Comparison of ENCODE assay signal across 9 cellular contexts in genomic region chr9:128073260-128073886, GRCh38. TPM values are rescaled to one million over a fixed set of nuclear protein-coding genes. Genes with fewer than 3 reads are reported as not detected.
A peak's percentile ranks its signal among the peaks of the same experiment; 100 is the strongest.
DNase-seq lines count a peak whose midpoint lies in the region; ATAC-seq and TF ChIP-seq lines count a peak whose summit lies in the region.
"Had no signal": no experiment of that assay in that cellular context is flagged by ENCODE, and none has a peak within 500 bp of the region (broad histone marks: within the 10 kb centered on the region; RNA-seq: fewer than 3 reads in every experiment).

No MANE protein-coding gene starts in this region.

- H3K27ac Mint-ChIP-seq in CD14-positive monocyte (peak overlapping the region; percentile 96 to 98 (median 97)), nephron progenitor cell (no peak overlapping the region)
- H3K27ac Mint-ChIP-seq in effector memory CD8-positive, alpha-beta T cell = peak overlapping the region in 1 of 2 donors; percentile 89

- H4K20me1 ChIP-seq in OCI-LY7 (ENCODE audit: insufficient read depth, low read length) = no peaks in the 10 kb centered on the region

- H2AFZ ChIP-seq in OCI-LY7 (ENCODE audit: low read length) = no peak overlapping the region; the same call in 1 of the 2 replicates

- H3K36me3 ChIP-seq in OCI-LY7 (ENCODE audit: insufficient read depth, low read length) (peaks cover 43% of the 10 kb centered on the region), ovary (no peaks in the 10 kb centered on the region)

- H3K4me1 Mint-ChIP-seq in CD14-positive monocyte = peaks cover 67% of the 10 kb centered on the region
- H3K4me1 Mint-ChIP-seq in effector memory CD8-positive, alpha-beta T cell (ENCODE audit: low read depth in 2 of 2) = peaks cover 46 to 51% of the 10 kb centered on the region in 2 donors
- peaks cover 46% of the 10 kb centered on the region for H3K4me1 Mint-ChIP-seq in nephron progenitor cell

- DNase-seq in CD14-positive monocyte (ENCODE audit: low spot score) (no peak), OCI-LY7 (ENCODE audit: low spot score) (no peak), ovary (no peak), nephron progenitor cell (no peak), lower leg skin (ENCODE audit: low spot score in 2 of 2) (no peak), GM10248 (ENCODE audit: extremely low spot score) (no peak)
- DNase-seq in effector memory CD8-positive, alpha-beta T cell = no peak
- no peak for DNase-seq in central memory CD4-positive, alpha-beta T cell
- DNase-seq: NCI-H187 treated with DMSO at 0.1 percent for 48 hours had no signal

- TF ChIP-seq CTCF in CD14-positive monocyte (IDR thresholded peaks at IDR 0.05) (no peak), OCI-LY7 (conservative IDR thresholded peaks at IDR 0.05; ENCODE audit: low read length) (no peak), ovary (IDR thresholded peaks at IDR 0.05) (no peak), nephron progenitor cell (IDR thresholded peaks at IDR 0.05) (no peak), lower leg skin (IDR thresholded peaks at IDR 0.05) (no peak), GM10248 (IDR thresholded peaks at IDR 0.05; ENCODE audit: control extremely low read depth, extremely low read depth, low read depth, missing control alignments) (no peak)

- TF ChIP-seq POLR2A in ovary (IDR thresholded peaks at IDR 0.05) = no peak
- no peak for TF ChIP-seq POLR2A in lower leg skin (IDR thresholded peaks at IDR 0.05)

- CTCF ChIA-PET in OCI-LY7 (lab: Charles Lee; ENCODE audit: unreplicated experiment) = no interaction called here
- CTCF ChIA-PET in GM10248 (lab: Yijun Ruan, JAX) = interaction anchor here (0.8 to 2.2 kb wide), 11 partner anchors 9 to 130 kb away, joined by 3 to 11 read pairs (median 5); no protein-coding TSS in a partner anchor

- ATAC-seq in effector memory CD8-positive, alpha-beta T cell (replicated peaks) = no peak

- H3K9me3 Mint-ChIP-seq in CD14-positive monocyte (peaks cover 0 to 2% (median 0%) of the 10 kb centered on the region in 7 donors), nephron progenitor cell (no peaks in the 10 kb centered on the region)
- no peaks in the 10 kb centered on the region for H3K9me3 Mint-ChIP-seq in effector memory CD8-positive, alpha-beta T cell

- H3K9me3 ChIP-seq in OCI-LY7 (ENCODE audit: low read length) = no peaks in the 10 kb centered on the region
- no peaks in the 10 kb centered on the region for H3K9me3 ChIP-seq in ovary

- H3K4me3 ChIP-seq in OCI-LY7 (ENCODE audit: low read depth, low read length, poor library complexity, severe bottlenecking) = peak overlapping the region; percentile 61
- no peak overlapping the region for H3K4me3 ChIP-seq in ovary
- H3K4me3 ChIP-seq in lower leg skin (ENCODE audit: low read depth, poor library complexity, severe bottlenecking) = no peak overlapping the region

- POLR2A ChIA-PET in OCI-LY7 (lab: Charles Lee) (interaction anchor here (0.7 kb wide), 2 partner anchors 47 to 101 kb away, joined by 3 to 4 read pairs; no protein-coding TSS in a partner anchor), GM10248 (lab: Yijun Ruan, JAX) (no interaction called here)

- peak overlapping the region; percentile 85 for H3K4me2 ChIP-seq in OCI-LY7 (ENCODE audit: low read length)

- H3K27me3 Mint-ChIP-seq in CD14-positive monocyte (ENCODE audit: low read depth in 3 of 3) = peaks cover 0 to 6% (median 0%) of the 10 kb centered on the region in 3 donors
- H3K27me3 Mint-ChIP-seq in effector memory CD8-positive, alpha-beta T cell = no peaks in the 10 kb centered on the region
- H3K27me3 Mint-ChIP-seq in nephron progenitor cell (ENCODE audit: low read depth, poor library complexity) = peaks cover 5% of the 10 kb centered on the region

- WGBS in ovary, 3 donors = 54 to 62% (median 57%) methylated on average over 7 of the region's 7 CpGs
- 66 to 71% methylated on average over 7 of the region's 7 CpGs for WGBS in lower leg skin, 2 donors

- H3K4me3 Mint-ChIP-seq in CD14-positive monocyte (peak overlapping the region; percentile 20 to 82), nephron progenitor cell (no peak overlapping the region)
- peak overlapping the region; percentile 46 to 51 for H3K4me3 Mint-ChIP-seq in effector memory CD8-positive, alpha-beta T cell

- H3K27ac ChIP-seq in OCI-LY7 (ENCODE audit: low read depth, low read length, poor library complexity, severe bottlenecking) = peak overlapping the region; percentile 97
- H3K27ac ChIP-seq in ovary = peak overlapping the region; percentile 47 to 71

- no peak for TF ChIP-seq EP300 in ovary (IDR thresholded peaks at IDR 0.05)

- peaks cover 11 to 13% of the 10 kb centered on the region in 2 donors for H3K36me3 Mint-ChIP-seq in CD14-positive monocyte
- H3K36me3 Mint-ChIP-seq in effector memory CD8-positive, alpha-beta T cell (ENCODE audit: insufficient read depth) = peaks cover 14% of the 10 kb centered on the region
- peaks cover 6% of the 10 kb centered on the region for H3K36me3 Mint-ChIP-seq in nephron progenitor cell (ENCODE audit: low read depth)

- H3K79me2 ChIP-seq in OCI-LY7 (ENCODE audit: insufficient read depth, low read depth, low read length) = peaks cover 96% of the 10 kb centered on the region

- H3K4me1 ChIP-seq in OCI-LY7 (ENCODE audit: insufficient read depth, low read length, poor library complexity, severe bottlenecking) (peaks cover 46% of the 10 kb centered on the region), ovary (ENCODE audit: insufficient read depth) (peaks cover 21% of the 10 kb centered on the region)

- H3K27me3 ChIP-seq in ovary = no peaks in the 10 kb centered on the region

- no TSS peak for BruUV-seq in OCI-LY7 (replicated peaks; lab: Mats Ljungman, UMichigan)

- H3K9me2 ChIP-seq in OCI-LY7 (ENCODE audit: insufficient read depth, low read length) = no peaks in the 10 kb centered on the region

- intact Hi-C loops in CD14-positive monocyte (cut with micrococcal nuclease) = loop anchor here in 1 of 2 donors (2.0 kb wide), 1 partner anchor 25 kb away; no protein-coding TSS in a partner anchor
- intact Hi-C loops in OCI-LY7 (cut with micrococcal nuclease; ENCODE audit: unreplicated experiment) = no loop called here
- intact Hi-C loops in ovary (cut with DNase I) = no loop called here
- intact Hi-C loops in lower leg skin (cut with DNase I; ENCODE audit: low total_unique reads) = no loop called here

RNA-seq across cellular contexts. Expression of gene SLC25A25, which starts 5.3 kb away (rescaled TPM):
- polyA plus RNA-seq in CD14-positive monocyte (1 to 10 TPM; 5.1 to 6.3 TPM), ovary (10 to 100 TPM; 23.4 to 28.6 TPM)
- 21.4 and 23.7 TPM in 2 replicates for total RNA-seq in OCI-LY7 (2014; rRNA removed; shearing (Covaris generic))
- total RNA-seq in OCI-LY7 (2022) (17.6 and 20.2 TPM in 2 replicates), ovary (10 to 100 TPM; 24.1 to 90.1 (median 40.0) TPM), lower leg skin (10 to 100 TPM; 26.4 to 40.3 (median 32.0) TPM)

RNA-seq across cellular contexts. Expression of gene NAIF1, which starts 6.3 kb away (rescaled TPM):
- 1 to 10 TPM; 4.6 to 5.6 TPM for polyA plus RNA-seq in CD14-positive monocyte
- total RNA-seq in OCI-LY7 (2014; rRNA removed; shearing (Covaris generic)) = 8.6 TPM in 2 replicates
- total RNA-seq in OCI-LY7 (2022) = 14.8 and 14.9 TPM in 2 replicates
- 10 to 100 TPM in 1 of 7 donors, 1 to 10 TPM in 6; 4.1 to 10.9 (median 5.9) TPM for total RNA-seq in ovary
- 1 to 10 TPM; 6.6 to 9.0 TPM for polyA plus RNA-seq in ovary
- total RNA-seq in lower leg skin = 10 to 100 TPM in 1 of 4 donors, 1 to 10 TPM in 3; 8.6 to 10.8 (median 9.6) TPM

RNA-seq across cellular contexts. Expression of gene PTGES2, which starts 54.2 kb away (rescaled TPM):
- polyA plus RNA-seq in CD14-positive monocyte = 10 to 100 TPM; 42.0 to 49.4 TPM
- 67.4 and 68.1 TPM in 2 replicates for total RNA-seq in OCI-LY7 (2014; rRNA removed; shearing (Covaris generic))
- total RNA-seq in OCI-LY7 (2022) = 59.2 and 76.3 TPM in 2 replicates
- total RNA-seq in ovary = 10 to 100 TPM; 33.7 to 69.5 (median 61.3) TPM
- 10 to 100 TPM; 19.6 to 33.8 TPM for polyA plus RNA-seq in ovary
- total RNA-seq in lower leg skin = 10 to 100 TPM; 32.6 to 66.5 (median 56.3) TPM
